20 cellular contexts compared by ENCODE assay signal in the genomic region with DNA sequence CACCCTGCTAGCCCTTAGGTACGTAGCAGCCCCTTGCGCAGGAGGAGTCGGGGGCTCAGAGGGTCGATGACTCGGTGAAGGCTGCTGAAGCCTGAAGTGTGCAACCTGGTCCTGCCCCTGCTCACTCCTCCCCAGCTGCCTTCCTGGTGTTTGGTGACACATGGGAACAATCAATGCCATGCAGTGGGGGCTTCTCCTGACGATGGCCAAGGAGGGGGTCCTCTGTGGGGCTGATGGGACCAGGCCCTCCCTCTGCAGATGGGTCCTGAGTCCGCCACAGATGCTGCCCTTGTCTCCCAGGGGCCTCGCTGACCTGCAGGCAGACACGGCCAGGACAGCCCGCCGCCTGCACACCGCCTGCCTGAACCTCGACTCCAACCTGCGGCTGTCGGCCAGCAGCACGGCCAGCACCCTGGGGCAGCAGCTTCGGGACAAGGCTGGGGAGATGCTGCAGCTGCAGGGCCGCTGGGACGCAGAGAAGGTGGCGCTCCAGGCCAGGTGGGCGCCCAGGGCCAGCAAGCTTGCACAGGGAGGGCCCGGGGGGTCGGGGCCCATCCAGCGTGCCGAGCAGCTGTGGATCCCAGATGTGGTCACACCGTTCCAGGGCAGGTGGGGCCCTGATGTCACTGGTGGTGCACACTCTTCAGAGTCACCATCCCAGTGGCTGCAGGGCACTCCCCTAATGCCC. TPM values are rescaled to one million over a fixed set of nuclear protein-coding genes. Genes with fewer than 3 reads are reported as not detected.
DNase-seq lines count a peak whose midpoint lies in the region; ATAC-seq and TF ChIP-seq lines count a peak whose summit lies in the region.
"Had no signal": no experiment of that assay in that cellular context is flagged by ENCODE, and none has a peak within 500 bp of the region (broad histone marks: within the 10 kb centered on the region; RNA-seq: fewer than 3 reads in every experiment).

No MANE protein-coding gene starts in this region.

- intact Hi-C loops in Calu3 (cut with micrococcal nuclease; ENCODE audit: unreplicated experiment), result no loop called here

- no peaks in the 10 kb centered on the region for H3K36me3 Mint-ChIP-seq in Calu3 (ENCODE audit: insufficient read depth, unreplicated experiment)
- H3K36me3 Mint-ChIP-seq: CD14-positive monocyte had no signal

- no peaks in the 10 kb centered on the region for H3K9me3 ChIP-seq in WERI-Rb-1 (ENCODE audit: severe bottlenecking)
- H3K9me3 ChIP-seq: body of pancreas had no signal

- no peak overlapping the region for H3K4me3 Mint-ChIP-seq in Calu3 (ENCODE audit: low read depth, unreplicated experiment)
- H3K4me3 Mint-ChIP-seq: CD14-positive monocyte had no signal

- no peaks in the 10 kb centered on the region for H3K36me3 ChIP-seq in WERI-Rb-1

- DNase-seq in Calu3 (peak; percentile 1), WERI-Rb-1 (peak; percentile 3), islet precursor cell (peak; percentile 50), retina (peak; percentile 11)
- DNase-seq: cortex of kidney, foreskin keratinocyte, NCI-H1105 treated with DMSO at 0.1 percent for 48 hours, NCI-H526 treated with DMSO at 0.1 percent for 48 hours, T-helper 9 cell had no signal

- ATAC-seq in HG02973 (IDR thresholded peaks at IDR 0.05; ENCODE audit: unreplicated experiment), result no peak
- no peak for ATAC-seq in HG02678 (IDR thresholded peaks at IDR 0.05; ENCODE audit: unreplicated experiment)
- ATAC-seq in GM21717 (IDR thresholded peaks at IDR 0.05; ENCODE audit: unreplicated experiment), result no peak
- no peak for ATAC-seq in GM18511 (IDR thresholded peaks at IDR 0.05; ENCODE audit: unreplicated experiment)
- ATAC-seq: activated naive CD4-positive, alpha-beta T cell treated with anti-CD3 and anti-CD28 coated beads, Interleukin-2, amount 50 U/mL, for 72 hours; body of pancreas; foreskin keratinocyte had no signal

- H3K4me1 Mint-ChIP-seq in Calu3 (ENCODE audit: low read depth, unreplicated experiment), result no peaks in the 10 kb centered on the region
- H3K4me1 Mint-ChIP-seq: CD14-positive monocyte had no signal

- CTCF ChIA-PET in Calu3 (lab: Charles Lee), result no interaction called here

- H3K4me3 ChIP-seq in WERI-Rb-1 (ENCODE audit: low read depth, low read length), result no peak overlapping the region
- H3K4me3 ChIP-seq: body of pancreas, smooth muscle cell had no signal

- no peaks in the 10 kb centered on the region for H3K9me3 Mint-ChIP-seq in Calu3 (ENCODE audit: low read depth, unreplicated experiment)

- BruUV-seq in Calu3 (replicated peaks; lab: Mats Ljungman, UMichigan), result no TSS peak

- H3K27ac ChIP-seq in WERI-Rb-1, result no peak overlapping the region
- H3K27ac ChIP-seq: body of pancreas, epithelial cell of prostate, foreskin keratinocyte, parathyroid adenoma had no signal

- TF ChIP-seq CTCF in Calu3 (IDR thresholded peaks at IDR 0.05; ENCODE audit: unreplicated experiment) (no peak), WERI-Rb-1 (IDR thresholded peaks at IDR 0.05; ENCODE audit: low read depth, low read length) (no peak)

- H3K27me3 ChIP-seq in WERI-Rb-1 (ENCODE audit: insufficient read depth, low read depth, severe bottlenecking), result no peaks in the 10 kb centered on the region
- H3K27me3 ChIP-seq: body of pancreas had no signal

- H3K27me3 Mint-ChIP-seq in Calu3 (ENCODE audit: unreplicated experiment), result peaks cover 87% of the 10 kb centered on the region

- H3K27ac Mint-ChIP-seq in Calu3 (ENCODE audit: unreplicated experiment), result no peak overlapping the region
- H3K27ac Mint-ChIP-seq: activated naive CD4-positive, alpha-beta T cell treated with anti-CD3 and anti-CD28 coated beads, Interleukin-2, amount 50 U/mL, for 72 hours; CD14-positive monocyte had no signal

RNA-seq across cellular contexts. Expression of a gene that starts 24.6 kb away (rescaled TPM):
- not detected in 2 replicates for total RNA-seq in Calu3 (2022)
- total RNA-seq: activated naive CD4-positive, alpha-beta T cell treated with anti-CD3 and anti-CD28 coated beads, Interleukin-2, amount 50 U/mL, for 72 hours; foreskin keratinocyte; smooth muscle cell; temporal lobe had no signal

RNA-seq across cellular contexts. Expression of a gene that starts 34.8 kb away (rescaled TPM):
- 2.8 and 3.0 TPM in 2 replicates for total RNA-seq in Calu3 (2022)
- total RNA-seq: activated naive CD4-positive, alpha-beta T cell treated with anti-CD3 and anti-CD28 coated beads, Interleukin-2, amount 50 U/mL, for 72 hours; temporal lobe had no signal
